ENCODE assay signal across 8 cellular contexts in the genomic region with DNA sequence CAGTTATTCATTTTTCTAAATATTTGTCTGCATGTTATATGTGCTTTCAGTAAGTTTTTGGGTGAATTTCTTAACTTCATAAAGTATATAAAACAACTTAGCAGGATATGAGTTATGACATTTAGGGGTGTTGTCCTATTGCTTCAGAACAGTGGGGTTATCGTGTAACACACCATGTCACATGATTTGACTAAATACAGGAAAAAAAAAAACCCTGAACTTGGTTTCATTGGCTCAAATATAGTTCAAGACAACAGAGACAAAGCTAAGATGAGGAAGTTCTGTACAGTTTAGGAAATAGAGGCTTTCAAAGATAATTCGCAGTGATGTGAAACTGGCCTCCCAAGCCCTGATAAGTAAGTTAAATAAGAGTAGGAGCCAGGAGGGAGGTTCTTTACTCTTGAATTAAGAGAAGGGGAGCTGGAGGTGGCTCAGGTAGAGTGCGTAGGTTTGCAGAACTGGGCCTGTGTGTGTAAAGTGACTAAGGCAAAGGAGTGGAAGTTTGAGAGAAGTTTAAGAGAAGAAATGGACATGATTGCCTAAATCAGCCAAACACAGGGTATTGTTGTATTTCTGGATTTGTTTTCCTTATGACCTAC. TPM values are rescaled to one million over a fixed set of nuclear protein-coding genes. Genes with fewer than 3 reads are reported as not detected.
DNase-seq lines count a peak whose midpoint lies in the region; ATAC-seq and TF ChIP-seq lines count a peak whose summit lies in the region.

No MANE protein-coding gene starts in this region.

- H3K4me1 Mint-ChIP-seq in brain (peaks cover 62% of the 10 kb centered on the region), memory B cell (peaks cover 50% of the 10 kb centered on the region)

- H3K27me3 Mint-ChIP-seq in brain (peaks cover 3% of the 10 kb centered on the region), memory B cell (no peaks in the 10 kb centered on the region)

- H3K36me3 Mint-ChIP-seq in brain (no peaks in the 10 kb centered on the region), memory B cell (no peaks in the 10 kb centered on the region)

- DNase-seq in AML-193 (lab: John Stamatoyannopoulos, UW) (peak; percentile 91 to 96), HT1080 (ENCODE audit: low read depth) (peak; percentile 39), memory B cell (ENCODE audit: low spot score in 2 of 2) (no peak), amygdala (lab: John Stamatoyannopoulos, UW) (no peak), omental fat pad (ENCODE audit: low spot score) (no peak), GOT3 (lab: John Stamatoyannopoulos, UW) (no peak), NCI-H748 treated with DMSO at 0.1 percent for 48 hours (lab: John Stamatoyannopoulos, UW) (no peak)

- H3K9me3 Mint-ChIP-seq in brain (no peaks in the 10 kb centered on the region), memory B cell (no peaks in the 10 kb centered on the region)

- peak overlapping the region in 3 of 5 experiments; percentile 21 to 88 (median 81) for H3K27ac Mint-ChIP-seq in brain
- H3K27ac Mint-ChIP-seq in memory B cell: peak overlapping the region; percentile 89

- peak overlapping the region in 1 of 5 experiments; percentile 39 for H3K4me3 Mint-ChIP-seq in brain
- H3K4me3 Mint-ChIP-seq in memory B cell: peak overlapping the region; percentile 83

- peak; percentile 47 for ATAC-seq in memory B cell (ENCODE audit: low read depth)
- ATAC-seq in omental fat pad (ENCODE audit: low FRiP score): no peak

- TF ChIP-seq CTCF in brain (conservative IDR thresholded peaks at IDR 0.05) (no peak), omental fat pad (IDR thresholded peaks at IDR 0.05) (no peak)

RNA-seq across cellular contexts. Expression of gene LIMS1, which starts 53.9 kb away (rescaled TPM):
- 92.3 and 132 TPM in 2 replicates for total RNA-seq in HT1080 (2014; rRNA removed; shearing (Covaris generic))
- polyA plus RNA-seq in HT1080 (2015; cell fraction: cytosol; rRNA removed): 69.5 and 98.7 TPM in 2 replicates
- 36.1 and 49.5 TPM in 2 replicates for polyA plus RNA-seq in HT1080 (2015; cell fraction: nucleus; rRNA removed)
- polyA plus RNA-seq in brain (ENCODE audit: insufficient read depth, low read depth, low replicate concordance): 7.5 TPM
- total RNA-seq in omental fat pad: 100 to 1,000 TPM in 3 of 4 donors, 10 to 100 TPM in 1; 69.4 to 175 (median 155) TPM

Comparison
In these comparisons a context has a peak if more than half of its experiments do, and no peak if none do; other contexts are left out.
1. DNase-seq: peak in AML-193 (2 of 2) and HT1080 (single experiment); none in memory B cell (0 of 2), amygdala (0 of 56), omental fat pad (single experiment), GOT3 (single experiment) and NCI-H748 treated with DMSO at 0.1 percent for 48 hours (single experiment).